In genomic region chr15:27042230-27042629, GRCh38 we compare ENCODE assay signal across 26 cellular contexts.
"Had no signal": no experiment of that assay in that cellular context is flagged by ENCODE, and none has a peak within 500 bp of the region (broad histone marks: within the 10 kb centered on the region; RNA-seq: fewer than 3 reads in every experiment).

No MANE protein-coding gene starts in this region.

- H3K9me3 Mint-ChIP-seq: natural killer cell; nephron; neural crest cell; stimulated activated naive CD8-positive, alpha-beta T cell treated with anti-CD3 and anti-CD28 coated beads, Interleukin-15, Interleukin-2, amounts not matched to agents 100 ng/mL and 50 ng/mL, for 24 hours; type B pancreatic cell had no signal

- H3K36me3 Mint-ChIP-seq: naive thymus-derived CD4-positive, alpha-beta T cell; natural killer cell; stimulated activated naive B cell treated with anti-CD40 and anti-IgM and Interleukin-4, amounts not matched to agents 10 μg/mL and 1 μg/mL and 100 μg/mL, for 72 hours; type B pancreatic cell had no signal

- H3K4me3 ChIP-seq: ovary, psoas muscle, right lobe of liver, sigmoid colon, stomach, thoracic aorta, thyroid gland, tibial nerve, upper lobe of right lung, uterus had no signal

- H3K27ac ChIP-seq: ovary, parathyroid adenoma, psoas muscle, right lobe of liver, sigmoid colon, stomach, thoracic aorta, thyroid gland, tibial nerve, upper lobe of right lung, uterus had no signal

- H3K9ac ChIP-seq: parathyroid adenoma had no signal

- H3K4me1 ChIP-seq: parathyroid adenoma, psoas muscle, right lobe of liver, sigmoid colon, stomach, thyroid gland, tibial nerve, upper lobe of right lung, uterus had no signal

- H3K36me3 ChIP-seq: ovary, right lobe of liver, sigmoid colon, stomach, thoracic aorta, thyroid gland, tibial nerve, upper lobe of right lung, uterus had no signal

- H3K9me3 ChIP-seq: ovary, psoas muscle, right lobe of liver, sigmoid colon, thoracic aorta, thyroid gland, tibial nerve, upper lobe of right lung, uterus had no signal

- H3K27ac Mint-ChIP-seq: naive thymus-derived CD4-positive, alpha-beta T cell; natural killer cell; nephron; progenitor cell of endocrine pancreas; stimulated activated naive B cell treated with anti-CD40 and anti-IgM and Interleukin-4, amounts not matched to agents 10 μg/mL and 1 μg/mL and 100 μg/mL, for 72 hours; stimulated activated naive CD8-positive, alpha-beta T cell treated with anti-CD3 and anti-CD28 coated beads, Interleukin-15, Interleukin-2, amounts not matched to agents 100 ng/mL and 50 ng/mL, for 24 hours; type B pancreatic cell had no signal

- H3K27me3 ChIP-seq: ovary, right lobe of liver, sigmoid colon, stomach, thyroid gland, tibial nerve, upper lobe of right lung, uterus had no signal

- ATAC-seq: naive thymus-derived CD4-positive, alpha-beta T cell; natural killer cell; psoas muscle; right lobe of liver; stimulated activated naive B cell treated with anti-CD40 and anti-IgM and Interleukin-4, amounts not matched to agents 10 μg/mL and 1 μg/mL and 100 μg/mL, for 72 hours; upper lobe of right lung had no signal

- DNase-seq: naive thymus-derived CD4-positive, alpha-beta T cell; natural killer cell; occipital lobe; ovary; psoas muscle; right lobe of liver; sigmoid colon; small intestine; stimulated activated CD4-positive, alpha-beta T cell treated with anti-CD3 and anti-CD28 coated beads, Interleukin-15, amount 100 ng/mL, for 24 hours; stimulated activated CD4-positive, alpha-beta T cell treated with anti-CD3 and anti-CD28 coated beads, Interleukin-2, amount 100 ng/mL, for 24 hours; stimulated activated CD4-positive, alpha-beta T cell treated with anti-CD3 and anti-CD28 coated beads, Interleukin-2, amount 100 ng/mL, for 48 hours; stimulated activated CD4-positive, alpha-beta T cell treated with anti-CD3 and anti-CD28 coated beads, Interleukin-4, amount 100 ng/mL, for 24 hours; stimulated activated naive B cell treated with anti-CD40 and anti-IgM and Interleukin-4, amounts not matched to agents 10 μg/mL and 1 μg/mL and 100 μg/mL, for 72 hours; stimulated activated naive CD4-positive, alpha-beta T cell treated with Interleukin-2 at 50 U/mL for 16 hours; stomach; thyroid gland; upper lobe of right lung; uterus had no signal

- H3K4me3 Mint-ChIP-seq: naive thymus-derived CD4-positive, alpha-beta T cell; natural killer cell; nephron; neural crest cell; stimulated activated naive B cell treated with anti-CD40 and anti-IgM and Interleukin-4, amounts not matched to agents 10 μg/mL and 1 μg/mL and 100 μg/mL, for 72 hours; stimulated activated naive CD8-positive, alpha-beta T cell treated with anti-CD3 and anti-CD28 coated beads, Interleukin-15, Interleukin-2, amounts not matched to agents 100 ng/mL and 50 ng/mL, for 24 hours; type B pancreatic cell had no signal

- H2AFZ ChIP-seq: parathyroid adenoma had no signal

- H3K27me3 Mint-ChIP-seq: naive thymus-derived CD4-positive, alpha-beta T cell; stimulated activated naive B cell treated with anti-CD40 and anti-IgM and Interleukin-4, amounts not matched to agents 10 μg/mL and 1 μg/mL and 100 μg/mL, for 72 hours; stimulated activated naive CD8-positive, alpha-beta T cell treated with anti-CD3 and anti-CD28 coated beads, Interleukin-15, Interleukin-2, amounts not matched to agents 100 ng/mL and 50 ng/mL, for 24 hours had no signal

- H3K4me1 Mint-ChIP-seq: naive thymus-derived CD4-positive, alpha-beta T cell; natural killer cell; neural crest cell; stimulated activated naive B cell treated with anti-CD40 and anti-IgM and Interleukin-4, amounts not matched to agents 10 μg/mL and 1 μg/mL and 100 μg/mL, for 72 hours had no signal
